In the genomic region with DNA sequence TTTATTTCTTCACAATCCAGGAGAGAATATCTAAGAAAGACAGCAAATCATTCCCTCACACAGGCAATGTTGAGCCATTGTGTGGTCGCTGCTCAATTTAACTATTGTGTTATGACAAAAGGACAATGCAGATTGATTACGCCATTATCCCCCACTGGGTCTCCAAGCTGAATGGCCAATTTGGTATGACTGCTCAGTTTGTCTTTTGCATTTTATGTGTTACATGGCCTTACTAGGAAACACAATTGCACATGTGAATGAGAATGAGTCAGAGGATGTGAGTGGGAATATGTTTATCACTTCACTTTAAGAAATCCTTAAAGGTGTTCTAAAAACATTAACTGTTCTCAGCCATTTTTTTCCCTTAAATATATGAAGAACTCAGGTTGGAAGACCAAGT, we compare ENCODE assay signal across 16 cellular contexts.
DNase-seq lines count a peak whose midpoint lies in the region; ATAC-seq and TF ChIP-seq lines count a peak whose summit lies in the region.
"Had no signal": no experiment of that assay in that cellular context is flagged by ENCODE, and none has a peak within 500 bp of the region (broad histone marks: within the 10 kb centered on the region; RNA-seq: fewer than 3 reads in every experiment).

No MANE protein-coding gene starts in this region.

- DNase-seq in MCF 10A (ENCODE audit: unreplicated experiment), result peak; percentile 37
- DNase-seq in breast epithelium (ENCODE audit: low spot score in 2 of 2), result no peak
- DNase-seq in WTC11 (ENCODE audit: low spot score), result no peak
- DNase-seq in foreskin keratinocyte, result peak in 1 of 2 donors; percentile 35
- DNase-seq in stimulated activated CD4-positive, alpha-beta T cell treated with anti-CD3 and anti-CD28 coated beads, Interleukin-12 subunit alpha, Interleukin-12 subunit beta, amount 100 ng/mL, for 4 hours, result no peak
- DNase-seq in activated CD4-positive, alpha-beta T cell treated with anti-CD3 and anti-CD28 coated beads for 36 hours, result no peak
- DNase-seq: activated CD8-positive, alpha-beta T cell treated with anti-CD3 and anti-CD28 coated beads for 36 hours; activated naive CD8-positive, alpha-beta T cell treated with anti-CD3 and anti-CD28 coated beads, Interleukin-2, amount 50 U/mL, for 24 hours; CD4-positive, alpha-beta T cell; cerebellar nuclear complex; NCI-H774; RPMI8226; stimulated activated CD4-positive, alpha-beta T cell treated with anti-CD3 and anti-CD28 coated beads, Interleukin-1b, Interleukin-23, amount 100 ng/mL, for 48 hours had no signal

- intact Hi-C loops in MCF 10A (cut with micrococcal nuclease), result no loop called here
- intact Hi-C loops in breast epithelium (cut with DNase I; ENCODE audit: low total_unique reads), result no loop called here
- intact Hi-C loops in activated CD4-positive, alpha-beta T cell treated with anti-CD3 and anti-CD28 coated beads for 36 hours (cut with DNase I, micrococcal nuclease), result no loop called here

- H3K27me3 Mint-ChIP-seq in MCF 10A (ENCODE audit: insufficient read depth, unreplicated experiment) (no peaks in the 10 kb centered on the region), WTC11 (ENCODE audit: low read depth) (no peaks in the 10 kb centered on the region)
- H3K27me3 Mint-ChIP-seq in activated CD4-positive, alpha-beta T cell treated with anti-CD3 and anti-CD28 coated beads for 36 hours, result no peaks in the 10 kb centered on the region
- H3K27me3 Mint-ChIP-seq: CD4-positive, alpha-beta T cell had no signal

- H3K36me3 Mint-ChIP-seq in MCF 10A (ENCODE audit: insufficient read depth, unreplicated experiment) (no peaks in the 10 kb centered on the region), WTC11 (no peaks in the 10 kb centered on the region)
- H3K36me3 Mint-ChIP-seq in activated CD4-positive, alpha-beta T cell treated with anti-CD3 and anti-CD28 coated beads for 36 hours (ENCODE audit: low read depth), result no peaks in the 10 kb centered on the region
- H3K36me3 Mint-ChIP-seq: natural killer cell treated with Interleukin-12 subunit alpha and Interleukin-12 subunit beta and Interleukin-15 and Interleukin-18, amount 100 ng/mL, for 72 hours had no signal

- H3K9me3 Mint-ChIP-seq in MCF 10A (ENCODE audit: unreplicated experiment), result no peaks in the 10 kb centered on the region
- no peaks in the 10 kb centered on the region for H3K9me3 Mint-ChIP-seq in WTC11
- H3K9me3 Mint-ChIP-seq in activated CD4-positive, alpha-beta T cell treated with anti-CD3 and anti-CD28 coated beads for 36 hours (ENCODE audit: low read depth), result no peaks in the 10 kb centered on the region
- H3K9me3 Mint-ChIP-seq: activated CD8-positive, alpha-beta T cell treated with anti-CD3 and anti-CD28 coated beads for 36 hours; activated naive CD8-positive, alpha-beta T cell treated with anti-CD3 and anti-CD28 coated beads, Interleukin-2, amount 50 U/mL, for 24 hours; CD4-positive, alpha-beta T cell; natural killer cell treated with Interleukin-12 subunit alpha and Interleukin-12 subunit beta and Interleukin-15 and Interleukin-18, amount 100 ng/mL, for 72 hours had no signal

- H3K4me3 Mint-ChIP-seq in MCF 10A (ENCODE audit: unreplicated experiment) (no peak overlapping the region), WTC11 (no peak overlapping the region)
- H3K4me3 Mint-ChIP-seq in activated CD4-positive, alpha-beta T cell treated with anti-CD3 and anti-CD28 coated beads for 36 hours, result no peak overlapping the region
- H3K4me3 Mint-ChIP-seq: activated CD8-positive, alpha-beta T cell treated with anti-CD3 and anti-CD28 coated beads for 36 hours; activated naive CD8-positive, alpha-beta T cell treated with anti-CD3 and anti-CD28 coated beads, Interleukin-2, amount 50 U/mL, for 24 hours; CD4-positive, alpha-beta T cell; natural killer cell treated with Interleukin-12 subunit alpha and Interleukin-12 subunit beta and Interleukin-15 and Interleukin-18, amount 100 ng/mL, for 72 hours had no signal

- H3K27ac ChIP-seq in breast epithelium, result no peak overlapping the region
- H3K27ac ChIP-seq in foreskin keratinocyte, result no peak overlapping the region

- H3K27ac Mint-ChIP-seq in MCF 10A (ENCODE audit: low read depth, unreplicated experiment), result no peak overlapping the region
- peak overlapping the region; percentile 49; the same call in 1 of the 2 replicates for H3K27ac Mint-ChIP-seq in WTC11
- H3K27ac Mint-ChIP-seq in activated CD4-positive, alpha-beta T cell treated with anti-CD3 and anti-CD28 coated beads for 36 hours, result no peak overlapping the region
- H3K27ac Mint-ChIP-seq: activated CD8-positive, alpha-beta T cell treated with anti-CD3 and anti-CD28 coated beads for 36 hours; activated naive CD8-positive, alpha-beta T cell treated with anti-CD3 and anti-CD28 coated beads, Interleukin-2, amount 50 U/mL, for 24 hours; CD4-positive, alpha-beta T cell; natural killer cell treated with Interleukin-12 subunit alpha and Interleukin-12 subunit beta and Interleukin-15 and Interleukin-18, amount 100 ng/mL, for 72 hours had no signal

- H3K27me3 ChIP-seq in breast epithelium, result no peaks in the 10 kb centered on the region
- H3K27me3 ChIP-seq in foreskin keratinocyte, result no peaks in the 10 kb centered on the region

- no peaks in the 10 kb centered on the region for H3K4me1 ChIP-seq in breast epithelium
- peaks cover 4% of the 10 kb centered on the region for H3K4me1 ChIP-seq in foreskin keratinocyte

- POLR2A ChIA-PET in MCF 10A (lab: Yijun Ruan, JAX) (no interaction called here), WTC11 (lab: Charles Lee) (interaction anchor here (0.6 kb wide), 1 partner anchor 189 kb away, joined by 3 read pairs; no protein-coding TSS in a partner anchor)
- POLR2A ChIA-PET in activated CD4-positive, alpha-beta T cell treated with anti-CD3 and anti-CD28 coated beads for 36 hours (lab: Charles Lee), result interaction anchor here (0.7 kb wide), 1 partner anchor 1048 kb away, joined by 3 read pairs; no protein-coding TSS in a partner anchor

- H3K9me3 ChIP-seq in breast epithelium, result no peaks in the 10 kb centered on the region

- CTCF ChIA-PET in MCF 10A (lab: Yijun Ruan, JAX) (no interaction called here), WTC11 (lab: Charles Lee) (no interaction called here)
- CTCF ChIA-PET in activated CD4-positive, alpha-beta T cell treated with anti-CD3 and anti-CD28 coated beads for 36 hours (lab: Charles Lee), result interaction anchor here (0.8 kb wide), 1 partner anchor 11 kb away, joined by 3 read pairs; no protein-coding TSS in a partner anchor

- no peak overlapping the region for H3K4me3 ChIP-seq in breast epithelium

- TF ChIP-seq POLR2A in breast epithelium (IDR thresholded peaks at IDR 0.05), result no peak

- peaks cover 12% of the 10 kb centered on the region for H3K4me1 Mint-ChIP-seq in MCF 10A (ENCODE audit: insufficient read depth, unreplicated experiment)
- peaks cover 44% of the 10 kb centered on the region for H3K4me1 Mint-ChIP-seq in WTC11
- H3K4me1 Mint-ChIP-seq in activated CD4-positive, alpha-beta T cell treated with anti-CD3 and anti-CD28 coated beads for 36 hours, result peaks cover 5% of the 10 kb centered on the region

- no peak for ATAC-seq in WTC11
- ATAC-seq in foreskin keratinocyte, result peak; percentile 55
- no peak for ATAC-seq in HG03565 (IDR thresholded peaks at IDR 0.05; ENCODE audit: unreplicated experiment)
- ATAC-seq in GM18907 (IDR thresholded peaks at IDR 0.05; ENCODE audit: unreplicated experiment), result no peak
- no peak for ATAC-seq in activated CD4-positive, alpha-beta T cell treated with anti-CD3 and anti-CD28 coated beads for 36 hours
- ATAC-seq: activated CD8-positive, alpha-beta T cell treated with anti-CD3 and anti-CD28 coated beads for 36 hours; activated naive CD8-positive, alpha-beta T cell treated with anti-CD3 and anti-CD28 coated beads, Interleukin-2, amount 50 U/mL, for 24 hours; natural killer cell treated with Interleukin-12 subunit alpha and Interleukin-12 subunit beta and Interleukin-15 and Interleukin-18, amount 100 ng/mL, for 72 hours had no signal

- H3K36me3 ChIP-seq in breast epithelium, result no peaks in the 10 kb centered on the region

- BruUV-seq in MCF 10A (replicated peaks; lab: Mats Ljungman, UMichigan), result no TSS peak

- TF ChIP-seq CTCF in MCF 10A (IDR thresholded peaks at IDR 0.05; ENCODE audit: unreplicated experiment) (no peak), breast epithelium (IDR thresholded peaks at IDR 0.05) (no peak), WTC11 (IDR thresholded peaks at IDR 0.05) (no peak), foreskin keratinocyte (conservative IDR thresholded peaks at IDR 0.05) (no peak)

TF ChIP-seq in WTC11, 78 proteins besides CTCF, POLR2A, EP300 and RAD21 (continues in another document):
- TF ChIP-seq, protein P1, sequence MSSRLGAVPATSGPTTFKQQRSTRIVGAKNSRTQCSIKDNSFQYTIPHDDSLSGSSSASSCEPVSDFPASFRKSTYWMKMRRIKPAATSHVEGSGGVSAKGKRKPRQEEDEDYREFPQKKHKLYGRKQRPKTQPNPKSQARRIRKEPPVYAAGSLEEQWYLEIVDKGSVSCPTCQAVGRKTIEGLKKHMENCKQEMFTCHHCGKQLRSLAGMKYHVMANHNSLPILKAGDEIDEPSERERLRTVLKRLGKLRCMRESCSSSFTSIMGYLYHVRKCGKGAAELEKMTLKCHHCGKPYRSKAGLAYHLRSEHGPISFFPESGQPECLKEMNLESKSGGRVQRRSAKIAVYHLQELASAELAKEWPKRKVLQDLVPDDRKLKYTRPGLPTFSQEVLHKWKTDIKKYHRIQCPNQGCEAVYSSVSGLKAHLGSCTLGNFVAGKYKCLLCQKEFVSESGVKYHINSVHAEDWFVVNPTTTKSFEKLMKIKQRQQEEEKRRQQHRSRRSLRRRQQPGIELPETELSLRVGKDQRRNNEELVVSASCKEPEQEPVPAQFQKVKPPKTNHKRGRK (CRISPR knock-in tag; IDR thresholded peaks at IDR 0.05; ENCODE audit: borderline replicate concordance), result no peak
- no peak for TF ChIP-seq CREB1 (CRISPR knock-in tag; IDR thresholded peaks at IDR 0.05)
- TF ChIP-seq, protein P2, sequence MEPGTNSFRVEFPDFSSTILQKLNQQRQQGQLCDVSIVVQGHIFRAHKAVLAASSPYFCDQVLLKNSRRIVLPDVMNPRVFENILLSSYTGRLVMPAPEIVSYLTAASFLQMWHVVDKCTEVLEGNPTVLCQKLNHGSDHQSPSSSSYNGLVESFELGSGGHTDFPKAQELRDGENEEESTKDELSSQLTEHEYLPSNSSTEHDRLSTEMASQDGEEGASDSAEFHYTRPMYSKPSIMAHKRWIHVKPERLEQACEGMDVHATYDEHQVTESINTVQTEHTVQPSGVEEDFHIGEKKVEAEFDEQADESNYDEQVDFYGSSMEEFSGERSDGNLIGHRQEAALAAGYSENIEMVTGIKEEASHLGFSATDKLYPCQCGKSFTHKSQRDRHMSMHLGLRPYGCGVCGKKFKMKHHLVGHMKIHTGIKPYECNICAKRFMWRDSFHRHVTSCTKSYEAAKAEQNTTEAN (CRISPR knock-in tag; IDR thresholded peaks at IDR 0.05), result no peak
- TF ChIP-seq TEAD1 (CRISPR knock-in tag; IDR thresholded peaks at IDR 0.05), result no peak
